In the genomic region with DNA sequence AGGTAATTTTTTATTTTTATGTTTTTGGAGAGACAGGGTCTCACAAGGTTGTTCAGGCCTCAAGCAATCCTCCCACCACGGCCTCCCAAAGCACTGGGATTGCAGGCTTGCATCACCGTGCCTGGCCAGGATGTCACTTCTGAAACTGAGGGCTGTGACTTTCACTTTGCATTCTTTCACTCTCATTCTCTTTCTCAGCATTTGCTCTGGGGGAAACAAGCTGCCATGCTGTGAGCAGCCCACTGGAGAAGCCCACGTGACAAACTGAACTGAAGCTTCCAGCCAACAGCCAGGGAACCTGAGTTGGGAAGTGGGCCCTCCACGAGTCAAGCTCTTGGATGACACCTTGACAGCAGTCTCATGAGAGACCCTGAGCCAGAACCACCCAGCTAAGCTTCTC, we compare ENCODE assay signal across 16 cellular contexts.
"Had no signal": no experiment of that assay in that cellular context is flagged by ENCODE, and none has a peak within 500 bp of the region (broad histone marks: within the 10 kb centered on the region; RNA-seq: fewer than 3 reads in every experiment).

No MANE protein-coding gene starts in this region.

- H3K27ac Mint-ChIP-seq: activated T-helper 2 cell treated with anti-CD3 and anti-CD28 coated beads, Interferon-gamma antibody, Interleukin-2, Interleukin-4, amounts not matched to agents 10 μg/mL and 5 μg/mL and 100 μg/mL, durations not matched to agents 14 hours and 24 hours and 36 hours; dendritic cell treated with granulocyte-macrophage colony-stimulating factor and Interleukin-4, amounts not matched to agents 40 ng/mL and 50 ng/mL, for 4 days; effector memory CD8-positive, alpha-beta T cell; immature natural killer cell; stimulated activated naive CD8-positive, alpha-beta T cell treated with anti-CD3 and anti-CD28 coated beads, Interleukin-15, Interleukin-2, amounts not matched to agents 100 ng/mL and 50 ng/mL, for 24 hours; T-helper 17 cell had no signal

- H3K36me3 Mint-ChIP-seq: immature natural killer cell had no signal

- H3K27me3 Mint-ChIP-seq: activated naive CD8-positive, alpha-beta T cell; stimulated activated naive CD8-positive, alpha-beta T cell treated with anti-CD3 and anti-CD28 coated beads, Interleukin-15, Interleukin-2, amounts not matched to agents 100 ng/mL and 50 ng/mL, for 24 hours had no signal

- ATAC-seq: effector memory CD8-positive, alpha-beta T cell; sciatic nerve; T-helper 17 cell had no signal

- H3K27ac ChIP-seq: brain microvascular endothelial cell, epithelial cell of prostate, testis, upper lobe of left lung, WERI-Rb-1 had no signal

- DNase-seq: activated T-cell treated with anti-CD3 and anti-CD28 coated beads, Interleukin-2, amount 50 U/mL, for 1 hour; anterior cingulate cortex; brain microvascular endothelial cell; effector memory CD8-positive, alpha-beta T cell; immature natural killer cell; mesendoderm; T-helper 17 cell; testis; upper lobe of left lung; WERI-Rb-1 had no signal

- H3K4me3 ChIP-seq: testis, upper lobe of left lung had no signal

- H3K4me3 Mint-ChIP-seq: activated naive CD8-positive, alpha-beta T cell; dendritic cell treated with granulocyte-macrophage colony-stimulating factor and Interleukin-4, amounts not matched to agents 40 ng/mL and 50 ng/mL, for 4 days; effector memory CD8-positive, alpha-beta T cell; immature natural killer cell; stimulated activated naive CD8-positive, alpha-beta T cell treated with anti-CD3 and anti-CD28 coated beads, Interleukin-15, Interleukin-2, amounts not matched to agents 100 ng/mL and 50 ng/mL, for 24 hours; T-helper 17 cell had no signal

- H3K4me1 Mint-ChIP-seq: immature natural killer cell had no signal

- H3K9me3 Mint-ChIP-seq: activated T-helper 2 cell treated with anti-CD3 and anti-CD28 coated beads, Interferon-gamma antibody, Interleukin-2, Interleukin-4, amounts not matched to agents 10 μg/mL and 5 μg/mL and 100 μg/mL, durations not matched to agents 14 hours and 24 hours and 36 hours; effector memory CD8-positive, alpha-beta T cell; immature natural killer cell; stimulated activated naive CD8-positive, alpha-beta T cell treated with anti-CD3 and anti-CD28 coated beads, Interleukin-15, Interleukin-2, amounts not matched to agents 100 ng/mL and 50 ng/mL, for 24 hours had no signal
